ENCODE assay signal across 23 cellular contexts in genomic region chr5:60810036-60810435, GRCh38. TPM values are rescaled to one million over a fixed set of nuclear protein-coding genes. Genes with fewer than 3 reads are reported as not detected.
DNase-seq lines count a peak whose midpoint lies in the region; ATAC-seq, FAIRE-seq and TF ChIP-seq lines count a peak whose summit lies in the region.
"Had no signal": no experiment of that assay in that cellular context is flagged by ENCODE, and none has a peak within 500 bp of the region (broad histone marks: within the 10 kb centered on the region; RNA-seq: fewer than 3 reads in every experiment).

No MANE protein-coding gene starts in this region.

- H2BK12ac ChIP-seq in mesenchymal stem cell (ENCODE audit: low read length in 2 of 2), result no peak overlapping the region

- H3K27ac ChIP-seq in A549 (peak overlapping the region; percentile 66 to 78), RWPE2 (ENCODE audit: poor library complexity, severe bottlenecking) (peak overlapping the region; percentile 24), mesenchymal stem cell (ENCODE audit: low read length, poor library complexity, severe bottlenecking) (peak overlapping the region; percentile 72), right cardiac atrium (ENCODE audit: low read length) (no peak overlapping the region)
- H3K27ac ChIP-seq: C4-2B, GM23248 had no signal

- no peak for TF ChIP-seq RAD21 in A549 (conservative IDR thresholded peaks at IDR 0.05 in 1 of 2, IDR thresholded peaks at IDR 0.05 in 1 of 2)

- H3K36me3 Mint-ChIP-seq in activated T-helper 1 cell treated with anti-CD3 and anti-CD28 coated beads, Interleukin-12 subunit alpha, Interleukin-12 subunit beta, Interleukin-2, Interleukin-4 antibody, amounts not matched to agents 30 ng/mL and 10 ng/mL and 1 ng/mL, durations not matched to agents 14 hours and 24 hours and 36 hours (ENCODE audit: low read depth), result no peaks in the 10 kb centered on the region
- H3K36me3 Mint-ChIP-seq: CD8-positive, alpha-beta memory T cell had no signal

- H3K4me3 Mint-ChIP-seq in activated T-helper 1 cell treated with anti-CD3 and anti-CD28 coated beads, Interleukin-12 subunit alpha, Interleukin-12 subunit beta, Interleukin-2, Interleukin-4 antibody, amounts not matched to agents 30 ng/mL and 10 ng/mL and 1 ng/mL, durations not matched to agents 14 hours and 24 hours and 36 hours, result no peak overlapping the region
- H3K4me3 Mint-ChIP-seq: CD8-positive, alpha-beta memory T cell; T-helper 17 cell had no signal

- no peak overlapping the region for H2AK5ac ChIP-seq in mesenchymal stem cell (ENCODE audit: low read length, severe bottlenecking)

- POLR2A ChIA-PET in A549 (lab: Yijun Ruan, JAX), result no interaction called here

- H2BK5ac ChIP-seq in mesenchymal stem cell (ENCODE audit: low read depth, low read length, poor library complexity, severe bottlenecking), result no peak overlapping the region

- no peaks in the 10 kb centered on the region for H3K79me1 ChIP-seq in mesenchymal stem cell (replicated peaks; ENCODE audit: low read length, poor library complexity, severe bottlenecking)

- H3K36me3 ChIP-seq in RWPE2 (ENCODE audit: low read depth) (no peaks in the 10 kb centered on the region), mesenchymal stem cell (ENCODE audit: control insufficient read depth in 1 of 2, insufficient read depth in 2 of 2, low read depth in 1 of 2, low read length in 2 of 2) (no peaks in the 10 kb centered on the region)
- H3K36me3 ChIP-seq: HAP-1 had no signal

- H3K4ac ChIP-seq in mesenchymal stem cell (ENCODE audit: low read depth in 1 of 2, low read length in 2 of 2), result no peak overlapping the region

- H4K8ac ChIP-seq in mesenchymal stem cell (ENCODE audit: low read length), result no peak overlapping the region

- peaks cover 12% of the 10 kb centered on the region for H3K27me3 Mint-ChIP-seq in activated T-helper 1 cell treated with anti-CD3 and anti-CD28 coated beads, Interleukin-12 subunit alpha, Interleukin-12 subunit beta, Interleukin-2, Interleukin-4 antibody, amounts not matched to agents 30 ng/mL and 10 ng/mL and 1 ng/mL, durations not matched to agents 14 hours and 24 hours and 36 hours (ENCODE audit: insufficient read depth)

- no peaks in the 10 kb centered on the region for H3K9me3 Mint-ChIP-seq in activated T-helper 1 cell treated with anti-CD3 and anti-CD28 coated beads, Interleukin-12 subunit alpha, Interleukin-12 subunit beta, Interleukin-2, Interleukin-4 antibody, amounts not matched to agents 30 ng/mL and 10 ng/mL and 1 ng/mL, durations not matched to agents 14 hours and 24 hours and 36 hours

- H3K23ac ChIP-seq in mesenchymal stem cell (ENCODE audit: low read length in 2 of 2), result no peak overlapping the region

- CTCF ChIA-PET in A549 (lab: Yijun Ruan, JAX), result no interaction called here

- peaks cover 4% of the 10 kb centered on the region; the same call in 1 of the 3 replicates for H3K9me3 ChIP-seq in A549
- no peaks in the 10 kb centered on the region for H3K9me3 ChIP-seq in RWPE2 (ENCODE audit: severe bottlenecking)
- H3K9me3 ChIP-seq in mesenchymal stem cell (ENCODE audit: control insufficient read depth, low read length), result no peaks in the 10 kb centered on the region
- H3K9me3 ChIP-seq in right cardiac atrium (ENCODE audit: control insufficient read depth, low read length), result no peaks in the 10 kb centered on the region
- H3K9me3 ChIP-seq: HAP-1 had no signal

- H3K4me1 ChIP-seq in A549 (peaks cover 39% of the 10 kb centered on the region), RWPE2 (ENCODE audit: insufficient read depth, poor library complexity, severe bottlenecking) (peaks cover 14% of the 10 kb centered on the region), mesenchymal stem cell (ENCODE audit: control insufficient read depth, insufficient read depth, low read depth, low read length) (peaks cover 1% of the 10 kb centered on the region), right cardiac atrium (ENCODE audit: control insufficient read depth, insufficient read depth, low read length) (no peaks in the 10 kb centered on the region)
- H3K4me1 ChIP-seq: HAP-1 had no signal

- no peak overlapping the region for H3K14ac ChIP-seq in mesenchymal stem cell (ENCODE audit: low read length in 2 of 2)

- intact Hi-C loops in activated T-helper 1 cell treated with anti-CD3 and anti-CD28 coated beads, Interleukin-12 subunit alpha, Interleukin-12 subunit beta, Interleukin-2, Interleukin-4 antibody, amounts not matched to agents 30 ng/mL and 10 ng/mL and 1 ng/mL, durations not matched to agents 14 hours and 24 hours and 36 hours (cut with micrococcal nuclease), result no loop called here
- intact Hi-C loops in right cardiac atrium (cut with DNase I), result no loop called here

- no peak for TF ChIP-seq POLR2A in A549 (IDR thresholded peaks at IDR 0.05; ENCODE audit: low read length)

- H2BK15ac ChIP-seq in mesenchymal stem cell (ENCODE audit: low read depth, poor library complexity, severe bottlenecking), result no peak overlapping the region

- H3K27me3 ChIP-seq in RWPE2 (ENCODE audit: insufficient read depth, poor library complexity, severe bottlenecking) (no peaks in the 10 kb centered on the region), mesenchymal stem cell (ENCODE audit: control insufficient read depth in 1 of 2, insufficient read depth in 1 of 2, low read length in 2 of 2) (peaks cover 0 to 7% of the 10 kb centered on the region in 2 experiments), right cardiac atrium (ENCODE audit: control insufficient read depth, insufficient read depth) (no peaks in the 10 kb centered on the region)

- DNase-seq in A549 (ENCODE audit: low read depth in 1 of 2, low spot score in 1 of 2) (no peak), M059J (ENCODE audit: low read depth) (peak; percentile 13), RWPE2 (ENCODE audit: low spot score) (no peak), mesenchymal stem cell (no peak), right cardiac atrium (no peak)
- no peak for DNase-seq in activated T-helper 1 cell treated with anti-CD3 and anti-CD28 coated beads, Interleukin-12 subunit alpha, Interleukin-12 subunit beta, Interleukin-2, Interleukin-4 antibody, amounts not matched to agents 30 ng/mL and 10 ng/mL and 1 ng/mL, durations not matched to agents 14 hours and 24 hours and 36 hours (ENCODE audit: low spot score)
- DNase-seq: 8988T; CD8-positive, alpha-beta memory T cell; DMS53; GF-D8; IMR-90; NCI-H1417 treated with DMSO at 0.1 percent for 48 hours; NCI-H187; NCI-H2227 treated with DMSO at 0.1 percent for 48 hours; NCI-H510A; NCI-H774; Right ventricle myocardium superior; T-helper 17 cell had no signal

- FAIRE-seq in A549 (lab: Jason Lieb, UNC), result no peak
- FAIRE-seq: D721Med had no signal

- no peak overlapping the region for H3K27ac Mint-ChIP-seq in activated T-helper 1 cell treated with anti-CD3 and anti-CD28 coated beads, Interleukin-12 subunit alpha, Interleukin-12 subunit beta, Interleukin-2, Interleukin-4 antibody, amounts not matched to agents 30 ng/mL and 10 ng/mL and 1 ng/mL, durations not matched to agents 14 hours and 24 hours and 36 hours
- H3K27ac Mint-ChIP-seq: CD8-positive, alpha-beta memory T cell; T-helper 17 cell had no signal

- no peaks in the 10 kb centered on the region for H3K4me1 Mint-ChIP-seq in activated T-helper 1 cell treated with anti-CD3 and anti-CD28 coated beads, Interleukin-12 subunit alpha, Interleukin-12 subunit beta, Interleukin-2, Interleukin-4 antibody, amounts not matched to agents 30 ng/mL and 10 ng/mL and 1 ng/mL, durations not matched to agents 14 hours and 24 hours and 36 hours (ENCODE audit: low read depth)
- H3K4me1 Mint-ChIP-seq: CD8-positive, alpha-beta memory T cell; T-helper 17 cell had no signal

- no peak overlapping the region for H3K18ac ChIP-seq in mesenchymal stem cell (ENCODE audit: low read depth in 1 of 2, low read length in 2 of 2)

- TF ChIP-seq CTCF in A549 (IDR thresholded peaks at IDR 0.05) (no peak), RWPE2 (IDR thresholded peaks at IDR 0.05; ENCODE audit: poor library complexity, severe bottlenecking) (no peak)

- peak in 1 of 2 experiments; percentile 42; a peak in 3 of 6 replicates for ATAC-seq in A549
- no peak for ATAC-seq in RWPE2 (ENCODE audit: low read depth)
- no peak for ATAC-seq in GM19395 (IDR thresholded peaks at IDR 0.05; ENCODE audit: unreplicated experiment)
- no peak for ATAC-seq in right cardiac atrium
- ATAC-seq: T-helper 17 cell had no signal

- no peak overlapping the region for H2BK120ac ChIP-seq in mesenchymal stem cell (ENCODE audit: low read depth, low read length)

- H3K4me3 ChIP-seq in A549 (no peak overlapping the region), RWPE2 (ENCODE audit: severe bottlenecking) (no peak overlapping the region), mesenchymal stem cell (ENCODE audit: insufficient read depth in 1 of 2, low read depth in 1 of 2, low read length in 2 of 2) (no peak overlapping the region), right cardiac atrium (ENCODE audit: low read length) (no peak overlapping the region)
- H3K4me3 ChIP-seq: GM23248, HAP-1 had no signal

- no peak overlapping the region for H4K91ac ChIP-seq in mesenchymal stem cell (ENCODE audit: low read length)

- no peak overlapping the region for H2AFZ ChIP-seq in mesenchymal stem cell (ENCODE audit: low read depth, low read length)
- H2AFZ ChIP-seq: GM23248 had no signal

- H3K4me2 ChIP-seq in A549 (peak overlapping the region; percentile 55), mesenchymal stem cell (ENCODE audit: low read length, poor library complexity, severe bottlenecking) (no peak overlapping the region)

- 73% methylated on average over 1 of the region's 1 CpG for WGBS in A549 (ENCODE audit: missing lambda C conversion rate)
- WGBS in mesenchymal stem cell, result 83% methylated on average over 1 of the region's 1 CpG
- WGBS in right cardiac atrium, result 81% methylated on average over 1 of the region's 1 CpG

- no peak overlapping the region for H3K9ac ChIP-seq in mesenchymal stem cell (ENCODE audit: low read length)
- H3K9ac ChIP-seq: GM23248 had no signal

- no peak for TF ChIP-seq EP300 in A549 (IDR thresholded peaks at IDR 0.05)

RNA-seq across cellular contexts. Expression of gene ELOVL7, which starts 34.0 kb away (rescaled TPM):
- polyA plus RNA-seq in A549 (2011; rRNA removed), result 11.7 and 12.3 TPM in 2 replicates
- polyA plus RNA-seq in A549 (2012; cell fraction: cytosol; rRNA removed), result 2.6 and 2.8 TPM in 2 replicates
- 2.4 and 3.3 TPM in 2 replicates for polyA plus RNA-seq in A549 (2012; cell fraction: nucleus; rRNA removed)
- 8.2 to 9.1 TPM (median 8.3 TPM) in 3 replicates for polyA plus RNA-seq in A549 (2017; fragmentation: RNase III; extraction: RNeasy Plus Mini Kit Qiagen cat#74134 plus additional on column Dnase treatment)
- polyA minus RNA-seq in A549 (2011; rRNA and poly(A)+ RNA removed), result 6.2 and 8.2 TPM in 2 replicates
- 7.1 and 8.0 TPM in 2 replicates for total RNA-seq in M059J (2014; rRNA removed; shearing (Covaris generic))
- 0.03 TPM for polyA plus RNA-seq in mesenchymal stem cell (2013, experiment 1 of 2)
- 0.03 TPM for polyA plus RNA-seq in mesenchymal stem cell (2013, experiment 2 of 2)
- total RNA-seq in activated T-helper 1 cell treated with anti-CD3 and anti-CD28 coated beads, Interleukin-12 subunit alpha, Interleukin-12 subunit beta, Interleukin-2, Interleukin-4 antibody, amounts not matched to agents 30 ng/mL and 10 ng/mL and 1 ng/mL, durations not matched to agents 14 hours and 24 hours and 36 hours, result 0.34 and 0.49 TPM in 2 replicates
- total RNA-seq in right cardiac atrium, result under 1 TPM; 0.29 to 0.97 (median 0.36) TPM
- 0.63 TPM for polyA plus RNA-seq in right cardiac atrium
- total RNA-seq: GM23248 had no signal
- polyA plus RNA-seq: CD8-positive, alpha-beta memory T cell; GM23248; IMR-90 had no signal
